11 cellular contexts compared by ENCODE assay signal in the genomic region with DNA sequence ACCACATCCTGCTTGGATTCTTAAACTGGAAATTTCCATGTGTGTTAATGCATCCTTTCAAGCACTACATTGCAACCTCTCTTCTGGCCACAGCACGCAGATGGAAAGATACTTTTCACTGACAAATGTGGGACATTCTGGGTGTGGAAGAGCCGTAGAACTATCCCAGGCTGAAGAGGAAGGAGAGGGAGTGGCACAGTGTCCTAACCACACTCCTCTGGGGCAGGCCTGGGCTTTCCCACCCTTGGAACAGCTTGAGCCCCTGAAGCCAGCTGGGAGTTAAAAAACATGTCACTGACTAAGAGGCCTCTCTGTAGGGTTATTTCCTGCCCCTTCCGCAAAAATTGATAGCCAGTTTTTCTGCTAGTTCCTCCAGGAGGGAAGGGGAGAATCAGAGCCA. TPM values are rescaled to one million over a fixed set of nuclear protein-coding genes. Genes with fewer than 3 reads are reported as not detected.
DNase-seq lines count a peak whose midpoint lies in the region; ATAC-seq, FAIRE-seq and TF ChIP-seq lines count a peak whose summit lies in the region.
"Had no signal": no experiment of that assay in that cellular context is flagged by ENCODE, and none has a peak within 500 bp of the region (broad histone marks: within the 10 kb centered on the region; RNA-seq: fewer than 3 reads in every experiment).

No MANE protein-coding gene starts in this region.

- H3K4me1 ChIP-seq in adipocyte (ENCODE audit: control insufficient read depth, insufficient read depth, low read length) (peaks cover 35% of the 10 kb centered on the region), left ventricle myocardium inferior (peaks cover 38% of the 10 kb centered on the region), small intestine (ENCODE audit: control insufficient read depth in 2 of 2, insufficient read depth in 1 of 2, low read depth in 1 of 2, low read length in 1 of 2) (peaks cover 2 to 4% of the 10 kb centered on the region in 2 donors)

- peak; percentile 14 for TF ChIP-seq CTCF in left ventricle myocardium inferior (IDR thresholded peaks at IDR 0.05; ENCODE audit: borderline replicate concordance)
- TF ChIP-seq CTCF in dorsolateral prefrontal cortex (IDR thresholded peaks at IDR 0.05 in 54 of 56, conservative IDR thresholded peaks at IDR 0.05 in 2 of 56; ENCODE audit: low read depth in 1 of 56, partially characterized antibody in 56 of 56), result no peak

- peak overlapping the region; percentile 77 for H3K9ac ChIP-seq in adipocyte (ENCODE audit: low read length)

- H3K9me3 ChIP-seq in adipocyte (ENCODE audit: control insufficient read depth, low read length) (no peaks in the 10 kb centered on the region), left ventricle myocardium inferior (replicated peaks) (no peaks in the 10 kb centered on the region), small intestine (ENCODE audit: control insufficient read depth, low read depth) (no peaks in the 10 kb centered on the region)

- peak overlapping the region; percentile 88 for H3K27ac ChIP-seq in left ventricle myocardium inferior (replicated peaks)
- peak overlapping the region in 1 of 2 donors; percentile 41 for H3K27ac ChIP-seq in small intestine (ENCODE audit: low read depth in 1 of 2, low read length in 1 of 2)
- peak overlapping the region in 2 of 59 donors; percentile 11 to 36 for H3K27ac ChIP-seq in dorsolateral prefrontal cortex

- H3K4me3 ChIP-seq in adipocyte (ENCODE audit: low read length), result peak overlapping the region; percentile 61
- no peak overlapping the region for H3K4me3 ChIP-seq in left ventricle myocardium inferior
- no peak overlapping the region for H3K4me3 ChIP-seq in small intestine (ENCODE audit: low read depth in 1 of 2, low read length in 2 of 2)
- no peak overlapping the region for H3K4me3 ChIP-seq in dorsolateral prefrontal cortex

- no peaks in the 10 kb centered on the region for H3K27me3 ChIP-seq in adipocyte (replicated peaks; ENCODE audit: control insufficient read depth, insufficient read depth, low read length)
- no peaks in the 10 kb centered on the region for H3K27me3 ChIP-seq in left ventricle myocardium inferior (ENCODE audit: low read depth)
- no peaks in the 10 kb centered on the region for H3K27me3 ChIP-seq in small intestine (ENCODE audit: control insufficient read depth in 2 of 2, insufficient read depth in 2 of 2, low read length in 2 of 2)
- peaks cover 0 to 3% (median 0%) of the 10 kb centered on the region in 45 donors for H3K27me3 ChIP-seq in dorsolateral prefrontal cortex

- no peak for FAIRE-seq in small intestine (lab: Jason Lieb, UNC)
- FAIRE-seq: H54 had no signal

- H3K36me3 ChIP-seq in adipocyte (ENCODE audit: control insufficient read depth, insufficient read depth, low read length, severe bottlenecking), result no peaks in the 10 kb centered on the region
- H3K36me3 ChIP-seq in left ventricle myocardium inferior, result no peaks in the 10 kb centered on the region
- H3K36me3 ChIP-seq in small intestine (ENCODE audit: control insufficient read depth in 2 of 2, insufficient read depth in 2 of 2, low read length in 2 of 2), result no peaks in the 10 kb centered on the region

- ATAC-seq in HG03097 (IDR thresholded peaks at IDR 0.05; ENCODE audit: low FRiP score, unreplicated experiment) (no peak), HG03457 (IDR thresholded peaks at IDR 0.05; ENCODE audit: unreplicated experiment) (no peak), GM18519 (IDR thresholded peaks at IDR 0.05; ENCODE audit: low FRiP score, unreplicated experiment) (no peak)

- intact Hi-C loops in left ventricle myocardium inferior (cut with micrococcal nuclease), result loop anchor here (2.0 kb wide), 1 partner anchor 197 kb away; no protein-coding TSS in a partner anchor
- intact Hi-C loops in dorsolateral prefrontal cortex (cut with DNase I), result no loop called here

- peak; percentile 43 for DNase-seq in GM04504 (ENCODE audit: low read depth)
- peak; percentile 35 for DNase-seq in adipocyte (ENCODE audit: low read depth)
- DNase-seq in left ventricle myocardium inferior, result peak; percentile 63
- DNase-seq in small intestine, result peak; percentile 12
- DNase-seq in dorsolateral prefrontal cortex, result no peak
- DNase-seq: activated gamma-delta T cell, MM.1S had no signal

- WGBS in small intestine, 3 donors, result 34 to 58% (median 37%) methylated on average over 3 of the region's 3 CpGs

RNA-seq across cellular contexts. Expression of a gene that starts 34.0 kb away (rescaled TPM):
- total RNA-seq in left ventricle myocardium inferior (7.7 TPM), dorsolateral prefrontal cortex (10 to 100 TPM in 44 of 120 experiments, 1 to 10 TPM in 76; 5.3 to 14.0 (median 9.2) TPM)
- 10 to 100 TPM; 18.4 to 34.2 (median 21.8) TPM for polyA plus RNA-seq in small intestine

RNA-seq across cellular contexts. Expression of a gene that starts 37.9 kb away (rescaled TPM):
- not detected for total RNA-seq in left ventricle myocardium inferior
- not detected for polyA plus RNA-seq in small intestine
- total RNA-seq in dorsolateral prefrontal cortex, result not detected

Comparison
In these comparisons a context has a peak if more than half of its experiments do, and no peak if none do; other contexts are left out.
1. DNase-seq: peak in GM04504 (single experiment), adipocyte (single experiment), left ventricle myocardium inferior (single experiment) and small intestine (single experiment); none in dorsolateral prefrontal cortex (0 of 10).